8 cellular contexts compared by ENCODE assay signal in the genomic region with DNA sequence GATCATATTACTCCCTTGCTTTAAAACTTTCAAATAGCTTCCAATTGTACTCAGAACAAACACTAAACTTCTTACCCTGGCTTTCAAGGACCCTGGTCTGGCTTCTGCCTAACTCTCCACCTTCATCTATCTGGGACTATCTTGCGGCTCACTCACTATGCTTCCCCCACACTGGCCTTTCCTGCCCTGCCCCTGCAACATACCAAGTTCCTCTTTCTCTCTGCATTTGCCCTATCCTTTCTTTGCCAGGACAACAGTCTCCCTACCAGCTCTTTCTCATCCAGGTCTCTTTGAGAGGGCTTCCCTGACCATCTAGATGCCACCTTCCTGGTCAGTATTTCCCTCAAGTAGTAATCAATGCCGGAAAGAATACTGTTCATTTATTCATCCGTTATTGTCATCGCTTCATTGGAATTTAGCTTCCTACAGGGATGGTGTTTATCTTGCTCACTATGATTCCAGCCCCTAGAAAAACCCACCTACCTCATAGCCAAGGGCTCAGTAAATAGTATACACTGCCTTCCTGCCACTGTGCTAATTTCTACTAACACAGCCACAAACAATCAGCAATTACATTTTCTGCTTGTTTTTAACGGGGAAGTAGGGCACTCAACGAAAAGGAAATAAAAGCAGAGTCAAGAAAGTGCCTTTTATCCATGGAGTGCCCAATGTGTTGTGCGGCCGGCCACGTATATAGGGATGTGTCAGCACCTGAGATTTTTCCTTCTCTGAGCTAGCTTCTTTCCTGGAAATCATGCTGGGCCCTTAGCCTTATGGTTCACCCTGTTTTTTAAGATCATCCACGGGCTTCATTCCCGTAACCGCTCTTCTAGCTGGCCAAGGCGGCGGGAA. TPM values are rescaled to one million over a fixed set of nuclear protein-coding genes. Genes with fewer than 3 reads are reported as not detected.
DNase-seq lines count a peak whose midpoint lies in the region; ATAC-seq and TF ChIP-seq lines count a peak whose summit lies in the region.

No MANE protein-coding gene starts in this region.

- H3K4me3 Mint-ChIP-seq in osteocyte (ENCODE audit: unreplicated experiment), result no peak overlapping the region

- H3K27ac Mint-ChIP-seq in osteocyte (ENCODE audit: unreplicated experiment), result no peak overlapping the region

- H3K4me1 Mint-ChIP-seq in osteocyte (ENCODE audit: unreplicated experiment), result peaks cover 15% of the 10 kb centered on the region

- no peaks in the 10 kb centered on the region for H3K9me3 Mint-ChIP-seq in osteocyte (ENCODE audit: unreplicated experiment)

- DNase-seq in NOMO-1 treated with dmso at 0.1 percent for 144 hours (lab: John Stamatoyannopoulos, UW; ENCODE audit: unreplicated experiment) (peak; percentile 54), epithelial cell of esophagus (ENCODE audit: low read depth) (no peak), osteocyte (ENCODE audit: extremely low spot score, unreplicated experiment) (no peak), DMS79 treated with DMSO at 0.1 percent for 48 hours (lab: John Stamatoyannopoulos, UW) (no peak)
- no peak for DNase-seq in stimulated activated CD4-positive, alpha-beta T cell treated with anti-CD3 and anti-CD28 coated beads, Interleukin-12 subunit alpha, Interleukin-12 subunit beta, amount 100 ng/mL, for 4 hours

- ATAC-seq in GM18519 (IDR thresholded peaks at IDR 0.05; ENCODE audit: low FRiP score, unreplicated experiment) (peak; percentile 4), HG02571 (IDR thresholded peaks at IDR 0.05; ENCODE audit: unreplicated experiment) (peak; percentile 3)

- no peaks in the 10 kb centered on the region for H3K36me3 Mint-ChIP-seq in osteocyte (ENCODE audit: unreplicated experiment)

- H3K27me3 ChIP-seq in rectal smooth muscle tissue (ENCODE audit: control insufficient read depth, insufficient read depth, low read length), result no peaks in the 10 kb centered on the region

- H3K4me3 ChIP-seq in epithelial cell of esophagus (ENCODE audit: low read length) (peak overlapping the region; percentile 80), rectal smooth muscle tissue (ENCODE audit: low read length) (peak overlapping the region; percentile 82)

- TF ChIP-seq CTCF in epithelial cell of esophagus (IDR thresholded peaks at IDR 0.05; ENCODE audit: insufficient read depth, low read depth, low read length, missing control alignments), result no peak
- TF ChIP-seq CTCF in osteocyte (IDR thresholded peaks at IDR 0.05), result no peak

- no peaks in the 10 kb centered on the region for H3K4me1 ChIP-seq in rectal smooth muscle tissue (ENCODE audit: control insufficient read depth, insufficient read depth, low read length)

- no peaks in the 10 kb centered on the region for H3K36me3 ChIP-seq in rectal smooth muscle tissue (ENCODE audit: control insufficient read depth, insufficient read depth, low read length)

- no peak overlapping the region for H3K9ac ChIP-seq in rectal smooth muscle tissue (ENCODE audit: low read length)

- H3K27ac ChIP-seq in rectal smooth muscle tissue (ENCODE audit: low read depth, low read length), result peak overlapping the region; percentile 86

- H3K27me3 Mint-ChIP-seq in osteocyte (ENCODE audit: unreplicated experiment), result peaks cover 4% of the 10 kb centered on the region

RNA-seq across cellular contexts. Expression of gene CDC7, which starts 0.5 kb away (rescaled TPM):
- total RNA-seq in osteocyte, result 4.3 and 6.6 TPM in 2 replicates
